In the genomic region with DNA sequence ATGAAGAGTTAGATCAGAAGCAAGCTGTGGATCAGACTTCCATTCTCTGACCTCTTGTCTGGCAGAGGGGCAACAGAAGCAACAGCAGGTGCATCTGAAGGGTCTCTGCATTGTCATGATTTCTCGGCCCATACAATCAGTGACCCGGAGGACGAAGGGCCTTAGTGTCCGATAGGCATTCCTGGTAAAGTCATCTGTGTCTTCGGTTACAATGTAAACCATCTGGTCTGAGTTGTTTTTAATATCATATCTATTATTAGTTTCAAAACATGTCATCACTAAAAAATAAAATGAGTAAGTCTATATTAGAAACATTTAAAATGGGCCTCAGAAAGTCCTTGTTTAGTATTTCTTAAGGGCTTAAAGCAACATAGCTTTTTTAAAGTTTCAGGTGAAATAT, we compare ENCODE assay signal across 23 cellular contexts.
"Had no signal": no experiment of that assay in that cellular context is flagged by ENCODE, and none has a peak within 500 bp of the region (broad histone marks: within the 10 kb centered on the region; RNA-seq: fewer than 3 reads in every experiment).

No MANE protein-coding gene starts in this region.

- H3K4me1 ChIP-seq: colonic mucosa, foreskin keratinocyte had no signal

- H3K27ac ChIP-seq: colonic mucosa, dorsolateral prefrontal cortex, epithelial cell of prostate, esophagus muscularis mucosa, esophagus squamous epithelium, foreskin keratinocyte, gastrocnemius medialis, heart left ventricle, heart right ventricle had no signal

- ATAC-seq: effector memory CD8-positive, alpha-beta T cell; esophagus mucosa; foreskin keratinocyte; gastrocnemius medialis; gastroesophageal sphincter; heart left ventricle; heart right ventricle had no signal

- H3K27me3 ChIP-seq: colonic mucosa, dorsolateral prefrontal cortex, esophagus muscularis mucosa, esophagus squamous epithelium, foreskin keratinocyte, gastrocnemius medialis, gastroesophageal sphincter, heart left ventricle, heart right ventricle had no signal

- H3K4me3 ChIP-seq: colonic mucosa, coronary artery, dorsolateral prefrontal cortex, esophagus muscularis mucosa, esophagus squamous epithelium, gastrocnemius medialis, gastroesophageal sphincter, heart left ventricle, heart right ventricle had no signal

- H3K9me3 ChIP-seq: colonic mucosa, esophagus muscularis mucosa, esophagus squamous epithelium, gastrocnemius medialis, gastroesophageal sphincter, heart left ventricle, heart right ventricle had no signal

- DNase-seq: colonic mucosa; cortex of kidney; dermis blood vessel endothelial cell; dorsolateral prefrontal cortex; effector CD4-positive, alpha-beta T cell; effector CD8-positive, alpha-beta T cell; effector memory CD4-positive, alpha-beta T cell; effector memory CD8-positive, alpha-beta T cell; endodermal cell; erythroblast; esophagus squamous epithelium; foreskin keratinocyte; foreskin melanocyte; gastrocnemius medialis; glutamatergic neuron; head of caudate nucleus; heart left ventricle; heart right ventricle had no signal

- H3K36me3 ChIP-seq: colonic mucosa, gastrocnemius medialis had no signal
